In the genomic region with DNA sequence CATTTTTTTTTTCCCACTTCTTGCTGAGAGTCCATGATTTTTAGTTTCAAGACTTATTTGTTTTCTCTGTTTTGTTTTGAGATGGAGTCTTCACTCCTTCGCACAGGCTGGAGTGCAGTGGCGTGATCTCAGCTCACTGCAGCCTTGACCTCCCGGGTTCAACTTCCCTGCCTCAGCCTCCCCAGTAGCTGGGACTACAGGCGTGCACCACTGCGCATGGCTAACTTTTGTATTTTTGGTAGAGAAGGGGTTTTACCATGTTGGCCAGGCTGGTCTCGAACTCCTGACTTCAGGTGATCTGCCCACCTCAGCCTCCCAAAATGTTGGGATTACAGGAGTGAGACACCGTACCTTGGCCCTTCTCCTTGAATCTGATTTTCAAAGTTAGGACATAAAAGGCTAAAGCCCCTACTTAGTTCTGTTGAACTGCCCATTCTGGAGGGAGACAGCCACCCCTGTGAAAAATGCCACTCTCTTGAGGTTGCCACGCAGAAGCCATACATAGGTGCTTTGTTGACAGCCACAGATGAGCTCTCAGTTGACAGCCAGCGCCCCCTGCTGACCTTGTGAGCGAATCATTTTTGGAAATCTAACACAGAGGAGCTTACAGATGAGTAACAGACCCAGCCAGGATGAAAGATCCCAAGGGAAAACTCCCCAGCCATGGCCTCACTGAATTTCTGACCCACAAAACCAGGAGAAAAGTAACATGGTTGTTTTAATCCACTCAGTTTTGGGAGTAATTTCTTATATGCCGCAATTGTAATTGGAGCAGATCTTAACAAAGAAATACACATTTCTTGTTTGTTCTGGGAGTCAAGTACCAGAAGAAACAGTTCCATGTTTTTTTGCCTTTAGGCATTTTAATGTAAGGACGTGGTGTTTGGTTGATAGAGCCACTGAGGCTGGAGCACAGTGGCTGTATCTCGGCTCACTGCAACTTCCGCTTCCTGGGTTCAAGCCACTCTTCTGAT, we compare ENCODE assay signal across 9 cellular contexts. TPM values are rescaled to one million over a fixed set of nuclear protein-coding genes. Genes with fewer than 3 reads are reported as not detected.
DNase-seq lines count a peak whose midpoint lies in the region; ATAC-seq, FAIRE-seq and TF ChIP-seq lines count a peak whose summit lies in the region.
"Had no signal": no experiment of that assay in that cellular context is flagged by ENCODE, and none has a peak within 500 bp of the region (broad histone marks: within the 10 kb centered on the region; RNA-seq: fewer than 3 reads in every experiment).

No MANE protein-coding gene starts in this region.

- H3K36me3 ChIP-seq in neuronal stem cell (replicated peaks in 1 of 2; ENCODE audit: control insufficient read depth in 2 of 2, insufficient read depth in 2 of 2, low read length in 2 of 2): no peaks in the 10 kb centered on the region

- peak overlapping the region; percentile 27 for H2AFZ ChIP-seq in neuronal stem cell (ENCODE audit: low read length)

- no peaks in the 10 kb centered on the region for H3K9me3 Mint-ChIP-seq in activated T-cell treated with anti-CD3 and anti-CD28 coated beads, Interleukin-2, amount 50 U/mL, for 72 hours

- peaks cover 10% of the 10 kb centered on the region for H3K4me1 Mint-ChIP-seq in activated T-cell treated with anti-CD3 and anti-CD28 coated beads, Interleukin-2, amount 50 U/mL, for 72 hours (ENCODE audit: low read depth)

- peaks cover 0 to 3% (median 0%) of the 10 kb centered on the region in 3 experiments for H3K27me3 ChIP-seq in neuronal stem cell (ENCODE audit: control insufficient read depth in 3 of 3, insufficient read depth in 3 of 3, low read depth in 1 of 3, low read length in 3 of 3)

- H3K4me3 ChIP-seq in fibroblast of the aortic adventitia (ENCODE audit: low read depth, low read length) (no peak overlapping the region), neuronal stem cell (ENCODE audit: low read length in 2 of 2) (no peak overlapping the region)

- ATAC-seq in GM21390 (IDR thresholded peaks at IDR 0.05; ENCODE audit: unreplicated experiment): peak; percentile 71
- ATAC-seq in activated T-cell treated with anti-CD3 and anti-CD28 coated beads, Interleukin-2, amount 50 U/mL, for 72 hours (replicated peaks in 1 of 2): peak; percentile 90 to 95

- H3K23ac ChIP-seq in neuronal stem cell (ENCODE audit: low read depth, low read length, poor library complexity): no peak overlapping the region

- TF ChIP-seq CTCF in fibroblast of the aortic adventitia (IDR thresholded peaks at IDR 0.05; ENCODE audit: insufficient read depth, low read length): peak; percentile 73

- FAIRE-seq in RCC 7860 (lab: Jason Lieb, UNC): peak; percentile 48

- H3K4ac ChIP-seq in neuronal stem cell (ENCODE audit: low read length): no peak overlapping the region

- no peak overlapping the region for H2BK15ac ChIP-seq in neuronal stem cell (ENCODE audit: low read length)

- no peak overlapping the region for H3K9ac ChIP-seq in neuronal stem cell (ENCODE audit: low read depth, low read length, poor library complexity)

- no peak overlapping the region for H2BK12ac ChIP-seq in neuronal stem cell (ENCODE audit: low read length)

- H3K9me3 ChIP-seq in neuronal stem cell (replicated peaks in 1 of 2; ENCODE audit: control insufficient read depth in 2 of 2, insufficient read depth in 1 of 2, low read depth in 1 of 2, low read length in 2 of 2): no peaks in the 10 kb centered on the region

- DNase-seq in COLO829 (ENCODE audit: low spot score): peak; percentile 70
- DNase-seq in LHCN-M2 (ENCODE audit: low read depth): peak; percentile 93
- DNase-seq in RCC 7860 (ENCODE audit: low spot score): peak; percentile 72
- DNase-seq in activated T-cell treated with anti-CD3 and anti-CD28 coated beads, Interleukin-2, amount 50 U/mL, for 72 hours: peak; percentile 81 to 84
- DNase-seq in fibroblast of the aortic adventitia (ENCODE audit: low read depth): peak; percentile 92
- peak; percentile 82 for DNase-seq in neuronal stem cell (ENCODE audit: low spot score)
- peak; percentile 87 for DNase-seq in stromal cell of bone marrow (ENCODE audit: low read depth)

- no CpG with 5 or more reads among the region's 14 CpGs for WGBS in neuronal stem cell (ENCODE audit: extremely low coverage in 2 of 2, insufficient read length in 2 of 2, insufficient replicate concordance in 1 of 2), 2 donors

- no peaks in the 10 kb centered on the region for H3K36me3 Mint-ChIP-seq in activated T-cell treated with anti-CD3 and anti-CD28 coated beads, Interleukin-2, amount 50 U/mL, for 72 hours (ENCODE audit: insufficient read depth in 2 of 2)
- H3K36me3 Mint-ChIP-seq: activated naive CD8-positive, alpha-beta T cell had no signal

- no peak overlapping the region for H3K4me2 ChIP-seq in neuronal stem cell (ENCODE audit: insufficient read depth, low read length, poor library complexity, severe bottlenecking)

- no peak overlapping the region for H4K91ac ChIP-seq in neuronal stem cell (ENCODE audit: low read depth, low read length, poor library complexity)

- peak overlapping the region; percentile 56 for H3K14ac ChIP-seq in neuronal stem cell (ENCODE audit: low read length)

- H2BK120ac ChIP-seq in neuronal stem cell (ENCODE audit: low read depth, low read length): no peak overlapping the region

- no peaks in the 10 kb centered on the region for H3K4me1 ChIP-seq in neuronal stem cell (ENCODE audit: control insufficient read depth in 2 of 2, insufficient read depth in 1 of 2, low read depth in 1 of 2, low read length in 2 of 2)

- H3K27ac ChIP-seq in neuronal stem cell (replicated peaks; ENCODE audit: low read length): no peak overlapping the region

- no peak overlapping the region for H3K27ac Mint-ChIP-seq in activated T-cell treated with anti-CD3 and anti-CD28 coated beads, Interleukin-2, amount 50 U/mL, for 72 hours
- H3K27ac Mint-ChIP-seq: activated naive CD8-positive, alpha-beta T cell had no signal

- no peaks in the 10 kb centered on the region for H3K27me3 Mint-ChIP-seq in activated T-cell treated with anti-CD3 and anti-CD28 coated beads, Interleukin-2, amount 50 U/mL, for 72 hours (ENCODE audit: low read depth)
- H3K27me3 Mint-ChIP-seq: activated naive CD8-positive, alpha-beta T cell had no signal

- H3K79me1 ChIP-seq in neuronal stem cell (ENCODE audit: low read depth, low read length): no peaks in the 10 kb centered on the region

- no peak overlapping the region for H3K4me3 Mint-ChIP-seq in activated T-cell treated with anti-CD3 and anti-CD28 coated beads, Interleukin-2, amount 50 U/mL, for 72 hours
- H3K4me3 Mint-ChIP-seq: activated naive CD8-positive, alpha-beta T cell had no signal

- H2AK5ac ChIP-seq in neuronal stem cell (ENCODE audit: low read depth, low read length): no peak overlapping the region

- H2BK5ac ChIP-seq in neuronal stem cell (ENCODE audit: low read length): no peak overlapping the region

- no peak overlapping the region for H3K18ac ChIP-seq in neuronal stem cell (ENCODE audit: low read length)

- no peak overlapping the region for H4K8ac ChIP-seq in neuronal stem cell (ENCODE audit: low read depth, low read length)

RNA-seq across cellular contexts. Expression of gene PKD1L3, which starts 38.8 kb away (rescaled TPM):
- total RNA-seq in LHCN-M2 (2014; rRNA removed) (0.06 TPM in 1 of 2 replicates, not detected in the other), fibroblast of the aortic adventitia (ENCODE audit: low replicate concordance) (not detected in 2 replicates)
- not detected for polyA plus RNA-seq in LHCN-M2 (2012)
- total RNA-seq in activated T-cell treated with anti-CD3 and anti-CD28 coated beads, Interleukin-2, amount 50 U/mL, for 72 hours: under 1 TPM in 1 of 2 donors, not detected in 1; 0.07 TPM
- 0.01 TPM for polyA plus RNA-seq in neuronal stem cell (2013, experiment 1 of 2)
- polyA plus RNA-seq in neuronal stem cell (2013, experiment 2 of 2): under 0.01 TPM

RNA-seq across cellular contexts. Expression of gene DHODH, which starts 47.2 kb away (rescaled TPM):
- 5.3 and 7.6 TPM in 2 replicates for total RNA-seq in LHCN-M2 (2014; rRNA removed)
- 4.5 TPM for polyA plus RNA-seq in LHCN-M2 (2012)
- 10 to 100 TPM in 1 of 2 donors, 1 to 10 TPM in 1; 9.8 to 15.0 TPM for total RNA-seq in activated T-cell treated with anti-CD3 and anti-CD28 coated beads, Interleukin-2, amount 50 U/mL, for 72 hours
- 1.8 and 3.3 TPM in 2 replicates for total RNA-seq in fibroblast of the aortic adventitia (ENCODE audit: low replicate concordance)
- 9.3 TPM for polyA plus RNA-seq in neuronal stem cell (2013, experiment 1 of 2)
- polyA plus RNA-seq in neuronal stem cell (2013, experiment 2 of 2): 9.6 TPM
